ENCODE assay signal across 8 cellular contexts in genomic region chr6:157667211-157668033, GRCh38.
A peak's percentile ranks its signal among the peaks of the same experiment; 100 is the strongest.
DNase-seq lines count a peak whose midpoint lies in the region; ATAC-seq, FAIRE-seq and TF ChIP-seq lines count a peak whose summit lies in the region.

No MANE protein-coding gene starts in this region.

- H2AFZ ChIP-seq in keratinocyte (ENCODE audit: control insufficient read depth, low read length) = no peak overlapping the region

- H3K9me1 ChIP-seq in keratinocyte (ENCODE audit: control insufficient read depth, extremely low read depth, insufficient read depth, low read length) = no peaks in the 10 kb centered on the region

- DNase-seq in AG10803 (ENCODE audit: low read depth) (peak; percentile 65), NCI-H1105 treated with DMSO at 0.1 percent for 48 hours (lab: John Stamatoyannopoulos, UW) (peak; percentile 78), T1000 (lab: John Stamatoyannopoulos, UW) (peak; percentile 32), MCF 10A (ENCODE audit: unreplicated experiment) (peak; percentile 80), keratinocyte (ENCODE audit: low read depth, low spot score) (no peak)
- DNase-seq in stimulated activated CD4-positive, alpha-beta T cell treated with anti-CD3 and anti-CD28 coated beads, Interleukin-4, amount 100 ng/mL, for 1 hour = peak; percentile 36

- CTCF ChIA-PET in MCF 10A (lab: Yijun Ruan, JAX) = interaction anchor here (0.6 to 7.3 kb wide), 47 partner anchors 9 to 415 kb away, joined by 3 to 107 read pairs (median 4); partner anchors contain the start of gene TMEM242

- peaks cover 10% of the 10 kb centered on the region for H3K4me1 ChIP-seq in keratinocyte (ENCODE audit: control insufficient read depth, extremely low read depth, insufficient read depth, low read length)

- no peaks in the 10 kb centered on the region for H3K36me3 Mint-ChIP-seq in MCF 10A (ENCODE audit: insufficient read depth, unreplicated experiment)

- no peaks in the 10 kb centered on the region for H3K9me3 ChIP-seq in keratinocyte (ENCODE audit: control insufficient read depth, low read depth, low read length)

- H3K79me2 ChIP-seq in keratinocyte (ENCODE audit: control insufficient read depth, insufficient read depth, low read length) = no peaks in the 10 kb centered on the region

- no peak overlapping the region for H3K4me3 ChIP-seq in AG10803 (ENCODE audit: low read length)
- H3K4me3 ChIP-seq in keratinocyte (ENCODE audit: control insufficient read depth in 2 of 3, extremely low read depth in 1 of 3, insufficient read depth in 2 of 3, low read depth in 1 of 3, low read length in 3 of 3) = no peak overlapping the region

- H3K27me3 ChIP-seq in keratinocyte (ENCODE audit: control insufficient read depth, extremely low read depth, insufficient read depth, low read length) = no peaks in the 10 kb centered on the region

- FAIRE-seq in keratinocyte (lab: Jason Lieb, UNC) = peak; percentile 49

- H3K27me3 Mint-ChIP-seq in MCF 10A (ENCODE audit: insufficient read depth, unreplicated experiment) = no peaks in the 10 kb centered on the region

- no peak overlapping the region for H3K4me2 ChIP-seq in keratinocyte (ENCODE audit: control insufficient read depth, extremely low read depth, insufficient read depth, low read depth, low read length)

- peak overlapping the region; percentile 78 for H3K27ac Mint-ChIP-seq in MCF 10A (ENCODE audit: low read depth, unreplicated experiment)

- no peak overlapping the region for H3K9ac ChIP-seq in keratinocyte (ENCODE audit: control insufficient read depth, extremely low read depth, insufficient read depth, low read length)

- POLR2A ChIA-PET in MCF 10A (lab: Yijun Ruan, JAX) = interaction anchor here (0.6 to 2.4 kb wide), 8 partner anchors 15 to 353 kb away, joined by 3 to 13 read pairs (median 4); partner anchors contain the start of gene TMEM242

- peak; percentile 88 for TF ChIP-seq CTCF in AG10803 (conservative IDR thresholded peaks at IDR 0.05; ENCODE audit: low read length)
- peak; percentile 78 for TF ChIP-seq CTCF in MCF 10A (IDR thresholded peaks at IDR 0.05; ENCODE audit: unreplicated experiment)
- TF ChIP-seq CTCF in keratinocyte (optimal IDR thresholded peaks at IDR 0.05 in 1 of 3, IDR thresholded peaks at IDR 0.05 in 1 of 3, conservative IDR thresholded peaks at IDR 0.05 in 1 of 3; ENCODE audit: extremely low read depth in 1 of 3, insufficient read depth in 2 of 3, low read length in 3 of 3) = peak; percentile 64 to 85 (median 78)

- H3K36me3 ChIP-seq in keratinocyte (ENCODE audit: control insufficient read depth in 2 of 2, extremely low read depth in 1 of 2, insufficient read depth in 2 of 2, low read length in 2 of 2) = no peaks in the 10 kb centered on the region

- TF ChIP-seq POLR2A in GM18505 (IDR thresholded peaks at IDR 0.05; ENCODE audit: borderline replicate concordance, extremely low read depth, insufficient read depth, insufficient read length) = no peak

- dilution Hi-C loops in keratinocyte (cut with MboI; ENCODE audit: extremely low pct_ligation_motif_present, low sequenced_read_pairs) = no loop called here

- intact Hi-C loops in MCF 10A (cut with micrococcal nuclease) = loop anchor here (1.0 to 5.0 kb wide), 5 partner anchors 89 to 405 kb away; partner anchors contain the start of gene ZDHHC14

- BruUV-seq in MCF 10A (replicated peaks; lab: Mats Ljungman, UMichigan) = no TSS peak

- no peak overlapping the region for H3K27ac ChIP-seq in keratinocyte (ENCODE audit: control insufficient read depth, insufficient read depth, low read length)

- H4K20me1 ChIP-seq in keratinocyte (ENCODE audit: control insufficient read depth, extremely low read depth, insufficient read depth, low read length) = no peaks in the 10 kb centered on the region

- H3K9me3 Mint-ChIP-seq in MCF 10A (ENCODE audit: unreplicated experiment) = no peaks in the 10 kb centered on the region

- H3K4me1 Mint-ChIP-seq in MCF 10A (ENCODE audit: insufficient read depth, unreplicated experiment) = peaks cover 22% of the 10 kb centered on the region

- peak overlapping the region; percentile 1 for H3K4me3 Mint-ChIP-seq in MCF 10A (ENCODE audit: unreplicated experiment)

- ATAC-seq in GM18505 (IDR thresholded peaks at IDR 0.05; ENCODE audit: unreplicated experiment) = peak; percentile 49
- no peak for ATAC-seq in HG03095 (IDR thresholded peaks at IDR 0.05; ENCODE audit: unreplicated experiment)
